In the genomic region with DNA sequence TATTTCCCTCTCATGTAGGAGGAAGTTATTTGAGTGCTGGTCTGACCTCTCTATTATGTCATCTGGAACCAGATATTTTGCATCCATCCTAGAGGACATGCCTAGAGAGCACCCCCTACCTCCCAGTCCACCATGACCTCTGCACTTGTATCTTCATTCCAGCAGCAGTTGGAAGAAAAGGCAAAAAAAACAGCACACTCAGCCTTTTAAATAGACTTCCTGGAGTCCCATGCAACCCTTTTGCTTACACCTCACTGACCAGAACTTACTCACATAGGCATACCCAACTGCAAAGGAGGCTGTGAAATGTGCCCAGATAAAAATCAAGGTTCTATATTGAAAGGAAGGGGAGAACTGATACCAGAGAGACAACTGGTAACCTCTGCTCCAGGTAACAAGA, we compare ENCODE assay signal across 23 cellular contexts.
DNase-seq lines count a peak whose midpoint lies in the region; ATAC-seq, FAIRE-seq and TF ChIP-seq lines count a peak whose summit lies in the region.
"Had no signal": no experiment of that assay in that cellular context is flagged by ENCODE, and none has a peak within 500 bp of the region (broad histone marks: within the 10 kb centered on the region; RNA-seq: fewer than 3 reads in every experiment).

No MANE protein-coding gene starts in this region.

- H3K27ac ChIP-seq in A549 (no peak overlapping the region), SJCRH30 (peak overlapping the region; percentile 51; the same call in 1 of the 2 replicates)
- H3K27ac ChIP-seq: 22Rv1, BLaER1 had no signal

- H3K9me3 ChIP-seq in A549, result no peaks in the 10 kb centered on the region
- H3K9me3 ChIP-seq in SJCRH30 (replicated peaks), result no peaks in the 10 kb centered on the region
- H3K9me3 ChIP-seq: BE2C, BLaER1, Caco-2 had no signal

- H3K4me3 Mint-ChIP-seq in nephron, result no peak overlapping the region
- H3K4me3 Mint-ChIP-seq in activated CD8-positive, alpha-beta T cell treated with anti-CD3 and anti-CD28 coated beads, Interleukin-2, amount 10 ng/mL, durations not matched to agents 7 days and 5 days, result no peak overlapping the region
- H3K4me3 Mint-ChIP-seq: CD14-positive monocyte; CD4-positive, alpha-beta T cell; CD8-positive, alpha-beta T cell had no signal

- CTCF ChIA-PET in A549 (lab: Yijun Ruan, JAX), result interaction anchor here (1.0 kb wide), 1 partner anchor 11 kb away, joined by 3 read pairs; no protein-coding TSS in a partner anchor
- CTCF ChIA-PET in activated CD8-positive, alpha-beta T cell treated with anti-CD3 and anti-CD28 coated beads, Interleukin-2, amount 10 ng/mL, durations not matched to agents 7 days and 5 days (lab: Charles Lee), result no interaction called here

- DNase-seq in SKM-1 treated with dmso at 0.1 percent for 144 hours (lab: John Stamatoyannopoulos, UW; ENCODE audit: unreplicated experiment) (peak; percentile 5), SKM-1 (lab: John Stamatoyannopoulos, UW; ENCODE audit: unreplicated experiment) (no peak), A549 (ENCODE audit: low read depth in 1 of 2, low spot score in 1 of 2) (no peak), SJCRH30 (no peak), CD1c-positive myeloid dendritic cell (ENCODE audit: extremely low spot score) (no peak)
- no peak for DNase-seq in activated CD8-positive, alpha-beta T cell treated with anti-CD3 and anti-CD28 coated beads, Interleukin-2, amount 10 ng/mL, durations not matched to agents 7 days and 5 days
- DNase-seq: ACHN; BE2C; C1 segment of cervical spinal cord; Caco-2; Calu3; CD4-positive, alpha-beta T cell; CD8-positive, alpha-beta T cell; DMS79 treated with DMSO at 0.1 percent for 48 hours; GF-D8 had no signal

- no peak for TF ChIP-seq RAD21 in A549 (conservative IDR thresholded peaks at IDR 0.05 in 1 of 2, IDR thresholded peaks at IDR 0.05 in 1 of 2)

- H3K36me3 ChIP-seq in SJCRH30, result no peaks in the 10 kb centered on the region
- H3K36me3 ChIP-seq: BE2C, BLaER1 had no signal

- no peak overlapping the region for H3K4me3 ChIP-seq in A549
- H3K4me3 ChIP-seq in SJCRH30, result no peak overlapping the region
- H3K4me3 ChIP-seq: BLaER1 had no signal

- no peak for TF ChIP-seq EP300 in A549 (IDR thresholded peaks at IDR 0.05)

- H3K27me3 ChIP-seq in SJCRH30, result no peaks in the 10 kb centered on the region
- H3K27me3 ChIP-seq: BE2C, BLaER1 had no signal

- H3K4me1 Mint-ChIP-seq in nephron, result peaks cover 6% of the 10 kb centered on the region
- no peaks in the 10 kb centered on the region for H3K4me1 Mint-ChIP-seq in activated CD8-positive, alpha-beta T cell treated with anti-CD3 and anti-CD28 coated beads, Interleukin-2, amount 10 ng/mL, durations not matched to agents 7 days and 5 days (ENCODE audit: low read depth)
- H3K4me1 Mint-ChIP-seq: CD14-positive monocyte had no signal

- ATAC-seq in A549 (no peak), GM18519 (IDR thresholded peaks at IDR 0.05; ENCODE audit: low FRiP score, unreplicated experiment) (no peak)
- ATAC-seq in activated CD8-positive, alpha-beta T cell treated with anti-CD3 and anti-CD28 coated beads, Interleukin-2, amount 10 ng/mL, durations not matched to agents 7 days and 5 days, result no peak
- ATAC-seq: CD8-positive, alpha-beta T cell had no signal

- H3K4me1 ChIP-seq in A549 (no peaks in the 10 kb centered on the region), SJCRH30 (peaks cover 10% of the 10 kb centered on the region; the same call in 1 of the 2 replicates)
- H3K4me1 ChIP-seq: BE2C, BLaER1, Caco-2 had no signal

- POLR2A ChIA-PET in A549 (lab: Yijun Ruan, JAX), result no interaction called here
- POLR2A ChIA-PET in activated CD8-positive, alpha-beta T cell treated with anti-CD3 and anti-CD28 coated beads, Interleukin-2, amount 10 ng/mL, durations not matched to agents 7 days and 5 days (lab: Charles Lee), result no interaction called here

- H3K27ac Mint-ChIP-seq in nephron, result peak overlapping the region in 2 of 3 experiments; percentile 30 to 46
- no peak overlapping the region for H3K27ac Mint-ChIP-seq in activated CD8-positive, alpha-beta T cell treated with anti-CD3 and anti-CD28 coated beads, Interleukin-2, amount 10 ng/mL, durations not matched to agents 7 days and 5 days
- H3K27ac Mint-ChIP-seq: CD14-positive monocyte; CD4-positive, alpha-beta T cell; CD8-positive, alpha-beta T cell had no signal

- TF ChIP-seq CTCF in A549 (IDR thresholded peaks at IDR 0.05) (no peak), nephron (IDR thresholded peaks at IDR 0.05; ENCODE audit: unreplicated experiment in 3 of 3) (no peak)

- H3K27me3 Mint-ChIP-seq in nephron (ENCODE audit: low read depth), result no peaks in the 10 kb centered on the region
- H3K27me3 Mint-ChIP-seq in activated CD8-positive, alpha-beta T cell treated with anti-CD3 and anti-CD28 coated beads, Interleukin-2, amount 10 ng/mL, durations not matched to agents 7 days and 5 days (ENCODE audit: low read depth), result no peaks in the 10 kb centered on the region
- H3K27me3 Mint-ChIP-seq: CD4-positive, alpha-beta T cell had no signal

- no peak for TF ChIP-seq POLR2A in A549 (IDR thresholded peaks at IDR 0.05; ENCODE audit: low read length)

- FAIRE-seq in A549 (lab: Jason Lieb, UNC), result no peak
- FAIRE-seq: D721Med, G401.6, GM12891 had no signal

- H3K9me3 Mint-ChIP-seq in nephron, result no peaks in the 10 kb centered on the region
- H3K9me3 Mint-ChIP-seq in activated CD8-positive, alpha-beta T cell treated with anti-CD3 and anti-CD28 coated beads, Interleukin-2, amount 10 ng/mL, durations not matched to agents 7 days and 5 days (ENCODE audit: insufficient read depth), result no peaks in the 10 kb centered on the region
- H3K9me3 Mint-ChIP-seq: CD4-positive, alpha-beta T cell; CD8-positive, alpha-beta T cell had no signal

- H3K36me3 Mint-ChIP-seq in nephron (ENCODE audit: low read depth), result no peaks in the 10 kb centered on the region
- no peaks in the 10 kb centered on the region for H3K36me3 Mint-ChIP-seq in activated CD8-positive, alpha-beta T cell treated with anti-CD3 and anti-CD28 coated beads, Interleukin-2, amount 10 ng/mL, durations not matched to agents 7 days and 5 days (ENCODE audit: low read depth)
- H3K36me3 Mint-ChIP-seq: CD14-positive monocyte; CD8-positive, alpha-beta T cell had no signal

- H3K4me2 ChIP-seq in A549, result no peak overlapping the region
- H3K4me2 ChIP-seq: BLaER1 had no signal

TF ChIP-seq in A549, 52 proteins besides CTCF, POLR2A, EP300 and RAD21:
- TF ChIP-seq MAFK (IDR thresholded peaks at IDR 0.05; ENCODE audit: partially characterized antibody), result peak; percentile 28
- TF ChIP-seq KDM5A (IDR thresholded peaks at IDR 0.05), result no peak
- no peak for TF ChIP-seq PHF8 (IDR thresholded peaks at IDR 0.05; ENCODE audit: borderline replicate concordance, low read depth)
